Comparison of ENCODE assay signal across 9 cellular contexts in genomic region chr5:80193421-80193820, GRCh38.
A peak's percentile ranks its signal among the peaks of the same experiment; 100 is the strongest.
DNase-seq lines count a peak whose midpoint lies in the region; ATAC-seq and TF ChIP-seq lines count a peak whose summit lies in the region.
"Had no signal": no experiment of that assay in that cellular context is flagged by ENCODE, and none has a peak within 500 bp of the region (broad histone marks: within the 10 kb centered on the region; RNA-seq: fewer than 3 reads in every experiment).

No MANE protein-coding gene starts in this region.

- peaks cover 60% of the 10 kb centered on the region for H3K4me1 Mint-ChIP-seq in GM23338
- H3K4me1 Mint-ChIP-seq in dendritic cell treated with granulocyte-macrophage colony-stimulating factor and Interleukin-4, amounts not matched to agents 40 ng/mL and 50 ng/mL, for 4 days (ENCODE audit: low read depth) = peaks cover 47% of the 10 kb centered on the region

- H3K9me3 ChIP-seq in osteoblast (ENCODE audit: low read depth, low read length) = no peaks in the 10 kb centered on the region

- DNase-seq in GM23338 (ENCODE audit: low spot score) (no peak), NCI-H2227 (lab: John Stamatoyannopoulos, UW; ENCODE audit: unreplicated experiment) (peak; percentile 80), osteoblast (ENCODE audit: insufficient read length, low spot score, missing footprints) (no peak), DMS53 (lab: John Stamatoyannopoulos, UW) (no peak), NCI-H128 (lab: John Stamatoyannopoulos, UW; ENCODE audit: unreplicated experiment) (no peak)
- DNase-seq: NCI-H446 treated with DMSO at 0.1 percent for 48 hours had no signal

- intact Hi-C loops in dendritic cell treated with granulocyte-macrophage colony-stimulating factor and Interleukin-4, amounts not matched to agents 40 ng/mL and 50 ng/mL, for 4 days (cut with micrococcal nuclease) = no loop called here

- H3F3A ChIP-seq in GM23338 (replicated peaks; ENCODE audit: low read depth) = peaks cover 19% of the 10 kb centered on the region

- TF ChIP-seq CTCF in GM23338 (conservative IDR thresholded peaks at IDR 0.05; ENCODE audit: low read depth in 2 of 2) (no peak), osteoblast (IDR thresholded peaks at IDR 0.05; ENCODE audit: extremely low read depth, low read depth, low read length) (no peak)

- H3K79me2 ChIP-seq in GM23338 (replicated peaks; ENCODE audit: insufficient read depth) = peaks cover 100% of the 10 kb centered on the region
- peaks cover 79% of the 10 kb centered on the region for H3K79me2 ChIP-seq in osteoblast (ENCODE audit: insufficient read depth, low read length)

- H3K9me3 Mint-ChIP-seq in GM23338 = no peaks in the 10 kb centered on the region
- no peaks in the 10 kb centered on the region for H3K9me3 Mint-ChIP-seq in dendritic cell treated with granulocyte-macrophage colony-stimulating factor and Interleukin-4, amounts not matched to agents 40 ng/mL and 50 ng/mL, for 4 days

- peaks cover 17% of the 10 kb centered on the region for H4K20me1 ChIP-seq in GM23338 (replicated peaks; ENCODE audit: insufficient read depth)
- H4K20me1 ChIP-seq in osteoblast (ENCODE audit: insufficient read depth, low read length) = peaks cover 5% of the 10 kb centered on the region

- H3K9me2 ChIP-seq in GM23338 (ENCODE audit: insufficient read depth) = no peaks in the 10 kb centered on the region

- no peak overlapping the region for H3K4me3 Mint-ChIP-seq in GM23338
- no peak overlapping the region for H3K4me3 Mint-ChIP-seq in dendritic cell treated with granulocyte-macrophage colony-stimulating factor and Interleukin-4, amounts not matched to agents 40 ng/mL and 50 ng/mL, for 4 days

- H3K27ac ChIP-seq in GM23338 (ENCODE audit: low read depth) (peak overlapping the region; percentile 56), osteoblast (ENCODE audit: low read depth, low read length) (peak overlapping the region; percentile 64)

- peak overlapping the region; percentile 57 for H3K27ac Mint-ChIP-seq in GM23338
- H3K27ac Mint-ChIP-seq in dendritic cell treated with granulocyte-macrophage colony-stimulating factor and Interleukin-4, amounts not matched to agents 40 ng/mL and 50 ng/mL, for 4 days = peak overlapping the region; percentile 68

- H3K27me3 ChIP-seq in GM23338 (ENCODE audit: insufficient read depth) = no peaks in the 10 kb centered on the region
- H3K27me3 ChIP-seq in osteoblast (ENCODE audit: insufficient read depth, low read length) = no peaks in the 10 kb centered on the region

- H3K4me2 ChIP-seq in GM23338 = peak overlapping the region; percentile 61
- H3K4me2 ChIP-seq in osteoblast (ENCODE audit: insufficient read depth, low read length) = peak overlapping the region; percentile 63

- H3K36me3 ChIP-seq in GM23338 (ENCODE audit: insufficient read depth) = no peaks in the 10 kb centered on the region
- no peaks in the 10 kb centered on the region for H3K36me3 ChIP-seq in osteoblast (ENCODE audit: insufficient read depth, low read length)

- peaks cover 13% of the 10 kb centered on the region for H3K27me3 Mint-ChIP-seq in GM23338 (ENCODE audit: insufficient read depth, low read depth, poor library complexity)
- H3K27me3 Mint-ChIP-seq in dendritic cell treated with granulocyte-macrophage colony-stimulating factor and Interleukin-4, amounts not matched to agents 40 ng/mL and 50 ng/mL, for 4 days = no peaks in the 10 kb centered on the region

- no peak for ATAC-seq in GM23338
- ATAC-seq in GM18519 (IDR thresholded peaks at IDR 0.05; ENCODE audit: low FRiP score, unreplicated experiment) = no peak
- no peak for ATAC-seq in GM19467 (IDR thresholded peaks at IDR 0.05; ENCODE audit: unreplicated experiment)

- no peak overlapping the region for H3K4me3 ChIP-seq in GM23338
- no peak overlapping the region for H3K4me3 ChIP-seq in osteoblast (ENCODE audit: insufficient read depth, low read length)

- H3K4me1 ChIP-seq in GM23338 (ENCODE audit: insufficient read depth) (peaks cover 66% of the 10 kb centered on the region), osteoblast (ENCODE audit: insufficient read depth, low read length) (peaks cover 46% of the 10 kb centered on the region)

- no peak overlapping the region for H2AFZ ChIP-seq in GM23338
- H2AFZ ChIP-seq in osteoblast (ENCODE audit: low read length) = peak overlapping the region; percentile 58

- peaks cover 11% of the 10 kb centered on the region; the same call in 2 of the 3 replicates for H3K36me3 Mint-ChIP-seq in GM23338 (ENCODE audit: low read depth)
- peaks cover 51% of the 10 kb centered on the region for H3K36me3 Mint-ChIP-seq in dendritic cell treated with granulocyte-macrophage colony-stimulating factor and Interleukin-4, amounts not matched to agents 40 ng/mL and 50 ng/mL, for 4 days (ENCODE audit: low read depth)

TF ChIP-seq in GM23338, 12 proteins besides CTCF, POLR2A, EP300 and RAD21:
- TF ChIP-seq ZNF331 (CRISPR knock-in tag; IDR thresholded peaks at IDR 0.05; ENCODE audit: low read depth) (no peak), ETS1 (IDR thresholded peaks at IDR 0.05) (no peak)
